ENCODE assay signal across 14 cellular contexts in genomic region chr11:61766353-61766841, GRCh38. TPM values are rescaled to one million over a fixed set of nuclear protein-coding genes. Genes with fewer than 3 reads are reported as not detected.
DNase-seq lines count a peak whose midpoint lies in the region; ATAC-seq, FAIRE-seq and TF ChIP-seq lines count a peak whose summit lies in the region.
"Had no signal": no experiment of that assay in that cellular context is flagged by ENCODE, and none has a peak within 500 bp of the region (broad histone marks: within the 10 kb centered on the region; RNA-seq: fewer than 3 reads in every experiment).

No MANE protein-coding gene starts in this region.

- BruUV-seq in GM12878 (replicated peaks; lab: Mats Ljungman, UMichigan) = no TSS peak
- no TSS peak for BruUV-seq in HepG2 (replicated peaks; lab: Mats Ljungman, UMichigan)

- ATAC-seq in GM12878 (no peak), HepG2 (no peak)
- ATAC-seq in stimulated activated naive CD8-positive, alpha-beta T cell treated with anti-CD3 and anti-CD28 coated beads, Interleukin-15, amount 100 ng/mL, for 72 hours = no peak
- ATAC-seq: stimulated activated effector memory CD8-positive, alpha-beta T cell treated with anti-CD3 and anti-CD28 coated beads, Interleukin-12 subunit alpha, Interleukin-12 subunit beta, amount 100 ng/mL, for 72 hours had no signal

- H3K4me1 ChIP-seq in GM12878 (ENCODE audit: control insufficient read depth, insufficient read depth, low read length) = no peaks in the 10 kb centered on the region
- H3K4me1 ChIP-seq in HepG2 (ENCODE audit: insufficient read depth, low read length) = peaks cover 66% of the 10 kb centered on the region
- H3K4me1 ChIP-seq in colonic mucosa = no peaks in the 10 kb centered on the region
- H3K4me1 ChIP-seq: ascending aorta had no signal

- RAD21 ChIA-PET in GM12878 (lab: Charles Lee; ENCODE audit: unreplicated experiment) = interaction anchor here (1.7 kb wide), 1 partner anchor 19 kb away, joined by 6 read pairs; no protein-coding TSS in a partner anchor

- H3K27me3 ChIP-seq in GM12878 (replicated peaks in 1 of 2; ENCODE audit: control insufficient read depth in 2 of 2, insufficient read depth in 2 of 2, low read length in 1 of 2) = no peaks in the 10 kb centered on the region
- no peaks in the 10 kb centered on the region for H3K27me3 ChIP-seq in HepG2 (ENCODE audit: control insufficient read depth in 1 of 2, insufficient read depth in 2 of 2, low read length in 2 of 2)
- H3K27me3 ChIP-seq in colonic mucosa = no peaks in the 10 kb centered on the region
- H3K27me3 ChIP-seq: ascending aorta had no signal

- TF ChIP-seq CTCF in GM12878 (IDR thresholded peaks at IDR 0.05 in 2 of 3, conservative IDR thresholded peaks at IDR 0.05 in 1 of 3; ENCODE audit: control insufficient read depth in 2 of 3, extremely low read depth in 1 of 3, insufficient read depth in 1 of 3, low read depth in 3 of 3, low read length in 3 of 3) = no peak
- no peak for TF ChIP-seq CTCF in HepG2 (CRISPR knock-in tag; IDR thresholded peaks at IDR 0.05)
- TF ChIP-seq CTCF in colonic mucosa (IDR thresholded peaks at IDR 0.05) = no peak

- H3K4me2 ChIP-seq in GM12878 (ENCODE audit: control insufficient read depth, insufficient read depth) (no peak overlapping the region), HepG2 (ENCODE audit: low read depth, low read length) (no peak overlapping the region)

- H3K4me1 Mint-ChIP-seq in stimulated activated naive CD8-positive, alpha-beta T cell treated with anti-CD3 and anti-CD28 coated beads, Interleukin-15, amount 100 ng/mL, for 72 hours = peaks cover 9% of the 10 kb centered on the region

- in situ Hi-C loops in GM12878 (cut with MboI) = no loop called here
- in situ Hi-C loops in HepG2 (cut with HindIII; ENCODE audit: extremely low pct_ligation_motif_present, low pct_unique_long_range_greater_than_20kb) = no loop called here

- DNase-seq in NCI-H226 (peak; percentile 97), GM12878 (ENCODE audit: low read depth, low spot score) (no peak), HepG2 (ENCODE audit: low spot score) (no peak), NCI-H345 (lab: John Stamatoyannopoulos, UW) (no peak), colonic mucosa (no peak)
- no peak for DNase-seq in stimulated activated naive CD8-positive, alpha-beta T cell treated with anti-CD3 and anti-CD28 coated beads, Interleukin-15, amount 100 ng/mL, for 72 hours
- DNase-seq: CD4-positive, CD25-positive, alpha-beta regulatory T cell; NCI-H1417 treated with DMSO at 0.1 percent for 48 hours; NCI-H2227 treated with DMSO at 0.1 percent for 48 hours; occipital lobe had no signal

- POLR2A ChIA-PET in GM12878 (lab: Charles Lee) = interaction anchor here (0.9 kb wide), 1 partner anchor 13 kb away, joined by 3 read pairs; no protein-coding TSS in a partner anchor
- POLR2A ChIA-PET in HepG2 (lab: Yijun Ruan, JAX) = interaction anchor here (1.1 to 5.5 kb wide), 2 partner anchors 10 to 157 kb away, joined by 3 to 92 read pairs; no protein-coding TSS in a partner anchor

- H3K4me3 Mint-ChIP-seq in stimulated activated naive CD8-positive, alpha-beta T cell treated with anti-CD3 and anti-CD28 coated beads, Interleukin-15, amount 100 ng/mL, for 72 hours = no peak overlapping the region
- H3K4me3 Mint-ChIP-seq: CD4-positive, CD25-positive, alpha-beta regulatory T cell; stimulated activated effector memory CD8-positive, alpha-beta T cell treated with anti-CD3 and anti-CD28 coated beads, Interleukin-12 subunit alpha, Interleukin-12 subunit beta, amount 100 ng/mL, for 72 hours had no signal

- H3K36me3 ChIP-seq in GM12878 (ENCODE audit: control insufficient read depth in 2 of 2, insufficient read depth in 2 of 2, low read length in 1 of 2) (no peaks in the 10 kb centered on the region), HepG2 (replicated peaks in 1 of 2; ENCODE audit: control insufficient read depth in 1 of 2, insufficient read depth in 2 of 2, low read length in 2 of 2) (no peaks in the 10 kb centered on the region; a peak in 2 of 5 replicates), colonic mucosa (no peaks in the 10 kb centered on the region)
- H3K36me3 ChIP-seq: ascending aorta had no signal

- TF ChIP-seq RAD21 in GM12878 (IDR thresholded peaks at IDR 0.05; ENCODE audit: insufficient read depth, low read depth, low read length) (no peak), HepG2 (CRISPR knock-in tag; IDR thresholded peaks at IDR 0.05) (no peak)

- WGBS in GM12878 (ENCODE audit: insufficient coverage, insufficient replicate concordance, low lambda C conversion rate, missing lambda C conversion rate) = 50% methylated on average over 11 of the region's 13 CpGs
- WGBS in HepG2 (ENCODE audit: low lambda C conversion rate) = 84% methylated on average over 8 of the region's 13 CpGs

- H3K27ac Mint-ChIP-seq in stimulated activated naive CD8-positive, alpha-beta T cell treated with anti-CD3 and anti-CD28 coated beads, Interleukin-15, amount 100 ng/mL, for 72 hours = no peak overlapping the region
- H3K27ac Mint-ChIP-seq: CD4-positive, CD25-positive, alpha-beta regulatory T cell had no signal

- no peaks in the 10 kb centered on the region for H3K79me2 ChIP-seq in GM12878 (ENCODE audit: control insufficient read depth, insufficient read depth, low read length)
- H3K79me2 ChIP-seq in HepG2 (ENCODE audit: insufficient read depth, low read length) = peaks cover 4% of the 10 kb centered on the region

- CTCF ChIA-PET in GM12878 (lab: Yijun Ruan, JAX) = interaction anchor here (0.9 to 2.4 kb wide), 8 partner anchors 9 to 22 kb away, joined by 3 to 7 read pairs (median 4); no protein-coding TSS in a partner anchor
- CTCF ChIA-PET in HepG2 (lab: Yijun Ruan, JAX; ENCODE audit: low intra/inter-chr PET ratio, low total read pairs) = interaction anchor here (0.9 kb wide), 1 partner anchor 15 kb away, joined by 3 read pairs; no protein-coding TSS in a partner anchor

- H3K27ac ChIP-seq in GM12878 (ENCODE audit: control insufficient read depth, insufficient read depth) (no peak overlapping the region), HepG2 (ENCODE audit: extremely low read length, insufficient read depth, low read length) (peak overlapping the region; percentile 39), temporal lobe (ENCODE audit: low read depth, low read length) (peak overlapping the region; percentile 96), colonic mucosa (no peak overlapping the region)
- H3K27ac ChIP-seq: ascending aorta had no signal

- no peaks in the 10 kb centered on the region for H3K9me3 Mint-ChIP-seq in stimulated activated naive CD8-positive, alpha-beta T cell treated with anti-CD3 and anti-CD28 coated beads, Interleukin-15, amount 100 ng/mL, for 72 hours
- H3K9me3 Mint-ChIP-seq: stimulated activated effector memory CD8-positive, alpha-beta T cell treated with anti-CD3 and anti-CD28 coated beads, Interleukin-12 subunit alpha, Interleukin-12 subunit beta, amount 100 ng/mL, for 72 hours had no signal

- FAIRE-seq in GM12878 (lab: Jason Lieb, UNC) = no peak
- no peak for FAIRE-seq in HepG2 (lab: Jason Lieb, UNC)
- FAIRE-seq: urothelium cell line had no signal

- no peaks in the 10 kb centered on the region for H3K27me3 Mint-ChIP-seq in stimulated activated naive CD8-positive, alpha-beta T cell treated with anti-CD3 and anti-CD28 coated beads, Interleukin-15, amount 100 ng/mL, for 72 hours
- H3K27me3 Mint-ChIP-seq: CD4-positive, CD25-positive, alpha-beta regulatory T cell had no signal

- TF ChIP-seq POLR2A in GM12878 (IDR thresholded peaks at IDR 0.05; ENCODE audit: low read depth, low read length) (no peak), HepG2 (IDR thresholded peaks at IDR 0.05; ENCODE audit: insufficient read depth in 1 of 2, low read depth in 2 of 2, low read length in 2 of 2) (no peak)

- SMC1A ChIA-PET in GM12878 (lab: Charles Lee; ENCODE audit: uncharacterized antibody, unreplicated experiment) = interaction anchor here (1.1 kb wide), 1 partner anchor 33 kb away, joined by 3 read pairs; no protein-coding TSS in a partner anchor

- H2AFZ ChIP-seq in GM12878 (ENCODE audit: control insufficient read depth, low read depth, low read length) (no peak overlapping the region), HepG2 (ENCODE audit: low read length) (no peak overlapping the region)

- intact Hi-C loops in GM12878 (cut with micrococcal nuclease; ENCODE audit: unreplicated experiment) = no loop called here
- intact Hi-C loops in HepG2 (cut with micrococcal nuclease; ENCODE audit: unreplicated experiment) = no loop called here
- intact Hi-C loops in colonic mucosa (cut with DNase I) = no loop called here

- H3K9ac ChIP-seq in GM12878 (ENCODE audit: control insufficient read depth, insufficient read depth, low read length) = no peak overlapping the region
- no peak overlapping the region for H3K9ac ChIP-seq in HepG2 (ENCODE audit: insufficient read depth, low read depth, low read length)
- H3K9ac ChIP-seq in colonic mucosa (ENCODE audit: low read depth in 2 of 2, low read length in 2 of 2) = no peak overlapping the region

- H3K4me3 ChIP-seq in GM12878 (no peak overlapping the region), HepG2 (replicated peaks in 1 of 3; ENCODE audit: insufficient read depth in 1 of 3, low read depth in 2 of 3, low read length in 3 of 3) (no peak overlapping the region), colonic mucosa (no peak overlapping the region)
- H3K4me3 ChIP-seq: ascending aorta had no signal

- H4K20me1 ChIP-seq in GM12878 (ENCODE audit: control insufficient read depth, insufficient read depth) (no peaks in the 10 kb centered on the region), HepG2 (ENCODE audit: insufficient read depth, low read length) (0 out of 2 replicates have a peak, but pooled peaks cover under 1% of the 10 kb centered on the region)

- TF ChIP-seq EP300 in GM12878 (IDR thresholded peaks at IDR 0.05; ENCODE audit: borderline replicate concordance in 1 of 2, control insufficient read depth in 1 of 2, low read depth in 2 of 2, low read length in 2 of 2) (no peak), HepG2 (IDR thresholded peaks at IDR 0.05; ENCODE audit: low read depth in 2 of 2, low read length in 2 of 2) (no peak), HepG2 (CRISPR knock-in tag; IDR thresholded peaks at IDR 0.05; ENCODE audit: borderline replicate concordance) (no peak)

- no peaks in the 10 kb centered on the region for H3K9me3 ChIP-seq in GM12878 (replicated peaks; ENCODE audit: control insufficient read depth, insufficient read depth, low read length)
- no peaks in the 10 kb centered on the region for H3K9me3 ChIP-seq in HepG2 (ENCODE audit: low read length)
- no peaks in the 10 kb centered on the region for H3K9me3 ChIP-seq in colonic mucosa
- H3K9me3 ChIP-seq: ascending aorta had no signal

RNA-seq across cellular contexts. Expression of gene MYRF, which starts 14.0 kb away (rescaled TPM):
- total RNA-seq in GM12878 (2013; cell fraction: nucleolus; rRNA removed) = 24.0 and 28.0 TPM in 2 replicates
- total RNA-seq in GM12878 (2014; rRNA removed) = 1.0 and 1.1 TPM in 2 replicates
- total RNA-seq in GM12878 (2014; rRNA removed; fragmentation: Illumina TruSeq; extraction: Trizol) = 0.27 and 0.60 TPM in 2 replicates
- 2.0 and 3.1 TPM in 2 replicates for total RNA-seq in GM12878 (2021)
- 1.1 TPM for polyA plus RNA-seq in GM12878 (2011; ENCODE audit: low read depth)
- polyA plus RNA-seq in GM12878 (2011; rRNA removed) = 9.6 and 15.6 TPM in 2 replicates
- polyA plus RNA-seq in GM12878 (2011; cell fraction: cytosol; rRNA removed) = 24.7 and 27.8 TPM in 2 replicates
- polyA plus RNA-seq in GM12878 (2011; cell fraction: nucleus; rRNA removed) = 201 and 207 TPM in 2 replicates
- 1.7 and 2.1 TPM in 2 replicates for polyA plus RNA-seq in GM12878 (2012)
- 0.93 and 1.2 TPM in 2 replicates for polyA plus RNA-seq in GM12878 (2014; fragmentation: Illumina TruSeq; extraction: Trizol)
- under 1 TPM; 0.33 to 0.55 TPM for polyA plus RNA-seq in GM12878 (2014; fragmentation: Nextera tagmentation; extraction: Ambion mirVana)
- polyA plus RNA-seq in GM12878 (2014; rRNA removed) = 1.7 TPM in 2 replicates
- polyA plus RNA-seq in GM12878 (2016; fragmentation: Nextera tagmentation; extraction: Ambion mirVana) = under 1 TPM; 0.50 to 0.64 TPM
- 14.6 and 28.9 TPM in 2 replicates for polyA minus RNA-seq in GM12878 (2011; rRNA and poly(A)+ RNA removed)
- 17.6 and 22.6 TPM in 2 replicates for polyA minus RNA-seq in GM12878 (2011; cell fraction: cytosol; rRNA and poly(A)+ RNA removed)
- polyA minus RNA-seq in GM12878 (2011; cell fraction: nucleus; rRNA and poly(A)+ RNA removed) = 38.2 and 54.2 TPM in 2 replicates
- total RNA-seq in HepG2 (2016; rRNA removed; fragmentation: Illumina TruSeq; extraction: Trizol) = 7.9 and 10.2 TPM in 2 replicates
- total RNA-seq in HepG2 (2016; cell fraction: cytosol; rRNA removed; fragmentation: Illumina TruSeq; extraction: Trizol; ENCODE audit: low read depth) = 6.6 and 7.4 TPM in 2 replicates
- total RNA-seq in HepG2 (2016; cell fraction: insoluble cytoplasmic fraction; rRNA removed; fragmentation: Illumina TruSeq; extraction: Trizol) = 6.8 and 10.3 TPM in 2 replicates
- 8.2 and 8.5 TPM in 2 replicates for total RNA-seq in HepG2 (2016; cell fraction: membrane; rRNA removed; fragmentation: Illumina TruSeq; extraction: Trizol)
- 16.7 and 20.6 TPM in 2 replicates for total RNA-seq in HepG2 (2016; cell fraction: nucleus; rRNA removed; fragmentation: Illumina TruSeq; extraction: Trizol)
- 25.9 and 33.2 TPM in 2 replicates for polyA plus RNA-seq in HepG2 (2011; rRNA removed)
- polyA plus RNA-seq in HepG2 (2011; cell fraction: cytosol; rRNA removed) = 17.4 and 19.1 TPM in 2 replicates
- polyA plus RNA-seq in HepG2 (2011; cell fraction: nucleus; rRNA removed) = 140 and 154 TPM in 2 replicates
- 27.5 and 41.4 TPM in 2 replicates for polyA plus RNA-seq in HepG2 (2012)
- 1.8 and 2.1 TPM in 2 replicates for polyA plus RNA-seq in HepG2 (2016; cell fraction: cytosol; fragmentation: Illumina TruSeq; extraction: Trizol; ENCODE audit: low read depth)
- 12.8 and 17.2 TPM in 2 replicates for polyA plus RNA-seq in HepG2 (2016; cell fraction: insoluble cytoplasmic fraction; fragmentation: Illumina TruSeq; extraction: Trizol; ENCODE audit: low read depth)
- polyA plus RNA-seq in HepG2 (2016; cell fraction: membrane; fragmentation: Illumina TruSeq; extraction: Trizol; ENCODE audit: low read depth) = 5.7 and 6.2 TPM in 2 replicates
- polyA plus RNA-seq in HepG2 (2016; cell fraction: nucleus; fragmentation: Illumina TruSeq; extraction: Trizol; ENCODE audit: insufficient read depth, low read depth) = 69.8 and 76.1 TPM in 2 replicates
- 2.9 and 52.2 TPM in 2 replicates for polyA minus RNA-seq in HepG2 (2011; rRNA and poly(A)+ RNA removed; ENCODE audit: low replicate concordance)
- 27.3 and 36.7 TPM in 2 replicates for polyA minus RNA-seq in HepG2 (2011; cell fraction: cytosol; rRNA and poly(A)+ RNA removed)
- 39.0 and 39.4 TPM in 2 replicates for polyA minus RNA-seq in HepG2 (2011; cell fraction: nucleus; rRNA and poly(A)+ RNA removed)
- total RNA-seq in temporal lobe = 1.2 TPM
- 10 to 100 TPM in 1 of 2 donors, 1 to 10 TPM in 1; 8.8 to 14.9 TPM for total RNA-seq in colonic mucosa
- total RNA-seq: ascending aorta had no signal

RNA-seq across cellular contexts. Expression of gene TMEM258, which starts 26.0 kb away (rescaled TPM):
- 43.6 and 56.9 TPM in 2 replicates for total RNA-seq in GM12878 (2013; cell fraction: nucleolus; rRNA removed)
- total RNA-seq in GM12878 (2014; rRNA removed) (233 and 251 TPM in 2 replicates), GM12878 (2014; rRNA removed; fragmentation: Illumina TruSeq; extraction: Trizol) (202 and 218 TPM in 2 replicates), GM12878 (2021) (157 and 160 TPM in 2 replicates), HepG2 (2016; rRNA removed; fragmentation: Illumina TruSeq; extraction: Trizol) (164 and 175 TPM in 2 replicates), temporal lobe (17.2 TPM), colonic mucosa (100 to 1,000 TPM; 119 to 149 TPM)
- polyA plus RNA-seq in GM12878 (2011; ENCODE audit: low read depth) = 130 TPM
- polyA plus RNA-seq in GM12878 (2011; rRNA removed) (373 and 532 TPM in 2 replicates), GM12878 (2014; fragmentation: Illumina TruSeq; extraction: Trizol) (167 and 194 TPM in 2 replicates), GM12878 (2014; fragmentation: Nextera tagmentation; extraction: Ambion mirVana) (100 to 1,000 TPM; 800 to 840 TPM), GM12878 (2014; rRNA removed) (252 and 261 TPM in 2 replicates), GM12878 (2016; fragmentation: Nextera tagmentation; extraction: Ambion mirVana) (100 to 1,000 TPM; 390 to 393 TPM), HepG2 (2011; rRNA removed) (363 and 424 TPM in 2 replicates)
- polyA plus RNA-seq in GM12878 (2011; cell fraction: cytosol; rRNA removed) = 536 and 608 TPM in 2 replicates
- 121 and 202 TPM in 2 replicates for polyA plus RNA-seq in GM12878 (2011; cell fraction: nucleus; rRNA removed)
- polyA plus RNA-seq in GM12878 (2012) = 400 and 645 TPM in 2 replicates
- 208 and 236 TPM in 2 replicates for polyA minus RNA-seq in GM12878 (2011; rRNA and poly(A)+ RNA removed)
- 78.8 and 105 TPM in 2 replicates for polyA minus RNA-seq in GM12878 (2011; cell fraction: cytosol; rRNA and poly(A)+ RNA removed)
- polyA minus RNA-seq in GM12878 (2011; cell fraction: nucleus; rRNA and poly(A)+ RNA removed) = 58.0 and 65.3 TPM in 2 replicates
- total RNA-seq in HepG2 (2016; cell fraction: cytosol; rRNA removed; fragmentation: Illumina TruSeq; extraction: Trizol; ENCODE audit: low read depth) = 124 and 186 TPM in 2 replicates
- 157 and 180 TPM in 2 replicates for total RNA-seq in HepG2 (2016; cell fraction: insoluble cytoplasmic fraction; rRNA removed; fragmentation: Illumina TruSeq; extraction: Trizol)
- 166 and 206 TPM in 2 replicates for total RNA-seq in HepG2 (2016; cell fraction: membrane; rRNA removed; fragmentation: Illumina TruSeq; extraction: Trizol)
- 83.5 and 96.3 TPM in 2 replicates for total RNA-seq in HepG2 (2016; cell fraction: nucleus; rRNA removed; fragmentation: Illumina TruSeq; extraction: Trizol)
- polyA plus RNA-seq in HepG2 (2011; cell fraction: cytosol; rRNA removed) = 333 and 381 TPM in 2 replicates
- polyA plus RNA-seq in HepG2 (2011; cell fraction: nucleus; rRNA removed) = 70.6 and 77.2 TPM in 2 replicates
- 225 and 301 TPM in 2 replicates for polyA plus RNA-seq in HepG2 (2012)
- polyA plus RNA-seq in HepG2 (2016; cell fraction: cytosol; fragmentation: Illumina TruSeq; extraction: Trizol; ENCODE audit: low read depth) = 181 and 226 TPM in 2 replicates
- polyA plus RNA-seq in HepG2 (2016; cell fraction: insoluble cytoplasmic fraction; fragmentation: Illumina TruSeq; extraction: Trizol; ENCODE audit: low read depth) = 187 and 188 TPM in 2 replicates
- polyA plus RNA-seq in HepG2 (2016; cell fraction: membrane; fragmentation: Illumina TruSeq; extraction: Trizol; ENCODE audit: low read depth) = 185 and 215 TPM in 2 replicates
- polyA plus RNA-seq in HepG2 (2016; cell fraction: nucleus; fragmentation: Illumina TruSeq; extraction: Trizol; ENCODE audit: insufficient read depth, low read depth) = 173 and 175 TPM in 2 replicates
- 153 and 413 TPM in 2 replicates for polyA minus RNA-seq in HepG2 (2011; rRNA and poly(A)+ RNA removed; ENCODE audit: low replicate concordance)
- polyA minus RNA-seq in HepG2 (2011; cell fraction: cytosol; rRNA and poly(A)+ RNA removed) = 79.2 and 82.2 TPM in 2 replicates
- polyA minus RNA-seq in HepG2 (2011; cell fraction: nucleus; rRNA and poly(A)+ RNA removed) = 54.3 and 55.7 TPM in 2 replicates

RNA-seq across cellular contexts. Expression of gene FEN1, which starts 26.3 kb away (rescaled TPM):
- 16.7 and 19.0 TPM in 2 replicates for total RNA-seq in GM12878 (2013; cell fraction: nucleolus; rRNA removed)
- total RNA-seq in GM12878 (2014; rRNA removed) (136 TPM in 2 replicates), GM12878 (2014; rRNA removed; fragmentation: Illumina TruSeq; extraction: Trizol) (117 and 135 TPM in 2 replicates), GM12878 (2021) (127 and 129 TPM in 2 replicates), HepG2 (2016; rRNA removed; fragmentation: Illumina TruSeq; extraction: Trizol) (102 and 116 TPM in 2 replicates), temporal lobe (10.6 TPM), colonic mucosa (10 to 100 TPM; 14.4 to 67.9 TPM)
- 42.9 TPM for polyA plus RNA-seq in GM12878 (2011; ENCODE audit: low read depth)
- polyA plus RNA-seq in GM12878 (2011; rRNA removed) (94.3 and 94.4 TPM in 2 replicates), GM12878 (2014; fragmentation: Illumina TruSeq; extraction: Trizol) (92.7 and 120 TPM in 2 replicates), GM12878 (2014; fragmentation: Nextera tagmentation; extraction: Ambion mirVana) (10 to 100 TPM; 54.8 to 99.9 TPM), GM12878 (2014; rRNA removed) (110 and 130 TPM in 2 replicates), GM12878 (2016; fragmentation: Nextera tagmentation; extraction: Ambion mirVana) (100 to 1,000 TPM; 281 to 282 TPM), HepG2 (2011; rRNA removed) (10.9 and 12.4 TPM in 2 replicates)
- 79.0 and 88.7 TPM in 2 replicates for polyA plus RNA-seq in GM12878 (2011; cell fraction: cytosol; rRNA removed)
- polyA plus RNA-seq in GM12878 (2011; cell fraction: nucleus; rRNA removed) = 24.1 and 39.1 TPM in 2 replicates
- polyA plus RNA-seq in GM12878 (2012) = 51.3 and 51.6 TPM in 2 replicates
- 78.7 and 79.0 TPM in 2 replicates for polyA minus RNA-seq in GM12878 (2011; rRNA and poly(A)+ RNA removed)
- polyA minus RNA-seq in GM12878 (2011; cell fraction: cytosol; rRNA and poly(A)+ RNA removed) = 31.3 and 34.8 TPM in 2 replicates
- polyA minus RNA-seq in GM12878 (2011; cell fraction: nucleus; rRNA and poly(A)+ RNA removed) = 19.6 and 36.2 TPM in 2 replicates
- 9.9 and 12.9 TPM in 2 replicates for total RNA-seq in HepG2 (2016; cell fraction: cytosol; rRNA removed; fragmentation: Illumina TruSeq; extraction: Trizol; ENCODE audit: low read depth)
- 103 and 117 TPM in 2 replicates for total RNA-seq in HepG2 (2016; cell fraction: insoluble cytoplasmic fraction; rRNA removed; fragmentation: Illumina TruSeq; extraction: Trizol)
- total RNA-seq in HepG2 (2016; cell fraction: membrane; rRNA removed; fragmentation: Illumina TruSeq; extraction: Trizol) = 25.3 and 31.0 TPM in 2 replicates
- 47.5 and 54.1 TPM in 2 replicates for total RNA-seq in HepG2 (2016; cell fraction: nucleus; rRNA removed; fragmentation: Illumina TruSeq; extraction: Trizol)
- polyA plus RNA-seq in HepG2 (2011; cell fraction: cytosol; rRNA removed) = 11.9 and 14.6 TPM in 2 replicates
- polyA plus RNA-seq in HepG2 (2011; cell fraction: nucleus; rRNA removed) = 4.0 and 5.3 TPM in 2 replicates
- polyA plus RNA-seq in HepG2 (2012) = 11.2 and 20.0 TPM in 2 replicates
- 5.2 and 7.1 TPM in 2 replicates for polyA plus RNA-seq in HepG2 (2016; cell fraction: cytosol; fragmentation: Illumina TruSeq; extraction: Trizol; ENCODE audit: low read depth)
- 94.2 and 98.7 TPM in 2 replicates for polyA plus RNA-seq in HepG2 (2016; cell fraction: insoluble cytoplasmic fraction; fragmentation: Illumina TruSeq; extraction: Trizol; ENCODE audit: low read depth)
- 12.2 and 15.7 TPM in 2 replicates for polyA plus RNA-seq in HepG2 (2016; cell fraction: membrane; fragmentation: Illumina TruSeq; extraction: Trizol; ENCODE audit: low read depth)
- polyA plus RNA-seq in HepG2 (2016; cell fraction: nucleus; fragmentation: Illumina TruSeq; extraction: Trizol; ENCODE audit: insufficient read depth, low read depth) = 60.2 and 63.1 TPM in 2 replicates
- polyA minus RNA-seq in HepG2 (2011; rRNA and poly(A)+ RNA removed; ENCODE audit: low replicate concordance) = 25.3 and 218 TPM in 2 replicates
- 7.6 and 10.2 TPM in 2 replicates for polyA minus RNA-seq in HepG2 (2011; cell fraction: cytosol; rRNA and poly(A)+ RNA removed)
- 10.8 and 11.8 TPM in 2 replicates for polyA minus RNA-seq in HepG2 (2011; cell fraction: nucleus; rRNA and poly(A)+ RNA removed)

RNA-seq across cellular contexts. Expression of gene FADS1, which starts 50.4 kb away (rescaled TPM):
- total RNA-seq in GM12878 (2013; cell fraction: nucleolus; rRNA removed) = 70.4 and 77.9 TPM in 2 replicates
- total RNA-seq in GM12878 (2014; rRNA removed) (38.9 and 44.1 TPM in 2 replicates), GM12878 (2014; rRNA removed; fragmentation: Illumina TruSeq; extraction: Trizol) (37.5 and 42.3 TPM in 2 replicates), GM12878 (2021) (45.5 and 49.2 TPM in 2 replicates), HepG2 (2016; rRNA removed; fragmentation: Illumina TruSeq; extraction: Trizol) (65.8 and 108 TPM in 2 replicates), temporal lobe (50.4 TPM), colonic mucosa (10 to 100 TPM in 1 of 2 donors, 1 to 10 TPM in 1; 6.9 to 17.4 TPM)
- 9.2 TPM for polyA plus RNA-seq in GM12878 (2011; ENCODE audit: low read depth)
- polyA plus RNA-seq in GM12878 (2011; rRNA removed) (69.1 and 73.9 TPM in 2 replicates), GM12878 (2014; fragmentation: Illumina TruSeq; extraction: Trizol) (39.1 and 47.2 TPM in 2 replicates), GM12878 (2014; fragmentation: Nextera tagmentation; extraction: Ambion mirVana) (10 to 100 TPM in 1 of 2 experiments, 1 to 10 TPM in 1; 8.8 to 14.6 TPM), GM12878 (2014; rRNA removed) (32.7 and 34.6 TPM in 2 replicates), GM12878 (2016; fragmentation: Nextera tagmentation; extraction: Ambion mirVana) (10 to 100 TPM; 47.7 to 49.5 TPM), HepG2 (2011; rRNA removed) (91.8 and 98.4 TPM in 2 replicates)
- polyA plus RNA-seq in GM12878 (2011; cell fraction: cytosol; rRNA removed) = 58.3 and 63.7 TPM in 2 replicates
- 41.9 and 45.9 TPM in 2 replicates for polyA plus RNA-seq in GM12878 (2011; cell fraction: nucleus; rRNA removed)
- polyA plus RNA-seq in GM12878 (2012) = 13.8 and 20.9 TPM in 2 replicates
- polyA minus RNA-seq in GM12878 (2011; rRNA and poly(A)+ RNA removed) = 79.7 and 106 TPM in 2 replicates
- 32.2 and 57.0 TPM in 2 replicates for polyA minus RNA-seq in GM12878 (2011; cell fraction: cytosol; rRNA and poly(A)+ RNA removed)
- polyA minus RNA-seq in GM12878 (2011; cell fraction: nucleus; rRNA and poly(A)+ RNA removed) = 33.6 and 63.5 TPM in 2 replicates
- total RNA-seq in HepG2 (2016; cell fraction: cytosol; rRNA removed; fragmentation: Illumina TruSeq; extraction: Trizol; ENCODE audit: low read depth) = 28.4 and 32.7 TPM in 2 replicates
- total RNA-seq in HepG2 (2016; cell fraction: insoluble cytoplasmic fraction; rRNA removed; fragmentation: Illumina TruSeq; extraction: Trizol) = 63.3 and 108 TPM in 2 replicates
- 64.5 and 65.2 TPM in 2 replicates for total RNA-seq in HepG2 (2016; cell fraction: membrane; rRNA removed; fragmentation: Illumina TruSeq; extraction: Trizol)
- total RNA-seq in HepG2 (2016; cell fraction: nucleus; rRNA removed; fragmentation: Illumina TruSeq; extraction: Trizol) = 91.8 and 110 TPM in 2 replicates
- 80.8 and 110 TPM in 2 replicates for polyA plus RNA-seq in HepG2 (2011; cell fraction: cytosol; rRNA removed)
- polyA plus RNA-seq in HepG2 (2011; cell fraction: nucleus; rRNA removed) = 56.1 and 66.5 TPM in 2 replicates
- polyA plus RNA-seq in HepG2 (2012) = 70.6 and 81.6 TPM in 2 replicates
- 18.4 and 22.5 TPM in 2 replicates for polyA plus RNA-seq in HepG2 (2016; cell fraction: cytosol; fragmentation: Illumina TruSeq; extraction: Trizol; ENCODE audit: low read depth)
- 56.1 and 57.8 TPM in 2 replicates for polyA plus RNA-seq in HepG2 (2016; cell fraction: insoluble cytoplasmic fraction; fragmentation: Illumina TruSeq; extraction: Trizol; ENCODE audit: low read depth)
- polyA plus RNA-seq in HepG2 (2016; cell fraction: membrane; fragmentation: Illumina TruSeq; extraction: Trizol; ENCODE audit: low read depth) = 34.4 and 36.5 TPM in 2 replicates
- 134 TPM in 2 replicates for polyA plus RNA-seq in HepG2 (2016; cell fraction: nucleus; fragmentation: Illumina TruSeq; extraction: Trizol; ENCODE audit: insufficient read depth, low read depth)
- polyA minus RNA-seq in HepG2 (2011; rRNA and poly(A)+ RNA removed; ENCODE audit: low replicate concordance) = 305 and 789 TPM in 2 replicates
- 108 and 118 TPM in 2 replicates for polyA minus RNA-seq in HepG2 (2011; cell fraction: cytosol; rRNA and poly(A)+ RNA removed)
- 63.0 and 82.7 TPM in 2 replicates for polyA minus RNA-seq in HepG2 (2011; cell fraction: nucleus; rRNA and poly(A)+ RNA removed)

Comparison
In these comparisons a context has a peak if more than half of its experiments do, and no peak if none do; other contexts are left out.
1. H3K27ac ChIP-seq: peak in HepG2 (single experiment) and temporal lobe (single experiment); none in GM12878 (single experiment) and colonic mucosa (single experiment).